In the genomic region with DNA sequence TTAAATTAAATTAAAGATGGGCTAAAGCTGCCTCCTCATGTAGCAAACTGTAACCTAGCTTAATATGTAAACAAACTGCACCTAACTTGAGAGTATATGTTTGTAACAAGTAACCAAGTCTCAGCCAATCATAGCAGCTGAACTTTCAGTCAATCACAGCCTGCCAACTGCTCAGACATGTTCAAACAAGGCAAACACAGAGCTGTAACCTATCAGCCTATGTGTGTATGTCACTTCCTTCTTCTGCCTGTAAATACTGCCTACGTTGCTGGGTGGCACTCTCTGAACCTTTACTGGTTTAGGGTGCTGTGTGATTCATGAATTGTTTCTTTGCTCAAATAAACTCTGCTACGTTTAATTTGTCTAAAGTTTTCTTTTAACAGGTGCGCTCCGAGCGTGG, we compare ENCODE assay signal across 1 cellular context.
A peak's percentile ranks its signal among the peaks of the same experiment; 100 is the strongest.
TF ChIP-seq lines count a peak whose summit lies in the region.

No MANE protein-coding gene starts in this region.

TF ChIP-seq in HepG2, 621 proteins besides CTCF, POLR2A, EP300 and RAD21 (continued from another document and continues in another):
- TF ChIP-seq, protein P1, sequence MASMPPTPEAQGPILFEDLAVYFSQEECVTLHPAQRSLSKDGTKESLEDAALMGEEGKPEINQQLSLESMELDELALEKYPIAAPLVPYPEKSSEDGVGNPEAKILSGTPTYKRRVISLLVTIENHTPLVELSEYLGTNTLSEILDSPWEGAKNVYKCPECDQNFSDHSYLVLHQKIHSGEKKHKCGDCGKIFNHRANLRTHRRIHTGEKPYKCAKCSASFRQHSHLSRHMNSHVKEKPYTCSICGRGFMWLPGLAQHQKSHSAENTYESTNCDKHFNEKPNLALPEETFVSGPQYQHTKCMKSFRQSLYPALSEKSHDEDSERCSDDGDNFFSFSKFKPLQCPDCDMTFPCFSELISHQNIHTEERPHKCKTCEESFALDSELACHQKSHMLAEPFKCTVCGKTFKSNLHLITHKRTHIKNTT (CRISPR knock-in tag; IDR thresholded peaks at IDR 0.05): no peak
- TF ChIP-seq GTF3A (CRISPR knock-in tag; conservative IDR thresholded peaks at IDR 0.05) (no peak), HMG20B (CRISPR knock-in tag; conservative IDR thresholded peaks at IDR 0.05) (0 out of 2 replicates have a peak, but pooled peaks have one; percentile 19), ARID2 (CRISPR knock-in tag; IDR thresholded peaks at IDR 0.05; ENCODE audit: borderline replicate concordance) (no peak), ZNF652 (CRISPR knock-in tag; IDR thresholded peaks at IDR 0.05; ENCODE audit: borderline replicate concordance, low read depth) (no peak), SKI (IDR thresholded peaks at IDR 0.05; ENCODE audit: partially characterized antibody) (peak; percentile 23), FOXK1 (CRISPR knock-in tag; IDR thresholded peaks at IDR 0.05; ENCODE audit: borderline replicate concordance, low read depth) (peak; percentile 70; the same call in 1 of the 2 replicates), ZNF670 (CRISPR knock-in tag; IDR thresholded peaks at IDR 0.05; ENCODE audit: borderline replicate concordance) (no peak), SAFB2 (CRISPR knock-in tag; IDR thresholded peaks at IDR 0.05; ENCODE audit: borderline replicate concordance, low read depth) (no peak), ZNF34 (CRISPR knock-in tag; IDR thresholded peaks at IDR 0.05; ENCODE audit: borderline replicate concordance) (no peak), GZF1 (CRISPR knock-in tag; IDR thresholded peaks at IDR 0.05) (no peak), ZNF510 (CRISPR knock-in tag; IDR thresholded peaks at IDR 0.05; ENCODE audit: low read depth) (no peak), JDP2 (CRISPR knock-in tag; IDR thresholded peaks at IDR 0.05; ENCODE audit: borderline replicate concordance) (no peak), ZNF12 (CRISPR knock-in tag; IDR thresholded peaks at IDR 0.05) (no peak), ZSCAN31 (CRISPR knock-in tag; IDR thresholded peaks at IDR 0.05; ENCODE audit: low read depth) (no peak), HOXD1 (CRISPR knock-in tag; IDR thresholded peaks at IDR 0.05) (no peak), XRCC5 (optimal IDR thresholded peaks at IDR 0.05; ENCODE audit: low read length) (no peak), TSC22D2 (CRISPR knock-in tag; IDR thresholded peaks at IDR 0.05; ENCODE audit: borderline replicate concordance) (no peak), ZNF780A (CRISPR knock-in tag; IDR thresholded peaks at IDR 0.05) (no peak), ZNF567 (CRISPR knock-in tag; IDR thresholded peaks at IDR 0.05; ENCODE audit: borderline replicate concordance) (no peak), FOXP1 (IDR thresholded peaks at IDR 0.05) (no peak; the same call in 1 of the 2 replicates), FOXP1 (CRISPR knock-in tag; IDR thresholded peaks at IDR 0.05) (peak; percentile 62), PAF1 (CRISPR knock-in tag; IDR thresholded peaks at IDR 0.05) (no peak), POLR2AphosphoS5 (IDR thresholded peaks at IDR 0.05; ENCODE audit: low read depth, low read length) (peak; percentile 64), LCORL (IDR thresholded peaks at IDR 0.05) (no peak), LCORL (CRISPR knock-in tag; IDR thresholded peaks at IDR 0.05) (no peak), GABPB1 (CRISPR knock-in tag; IDR thresholded peaks at IDR 0.05) (peak; percentile 66; the same call in 1 of the 2 replicates), ZNF878 (CRISPR knock-in tag; IDR thresholded peaks at IDR 0.05) (no peak), GATAD2A (CRISPR knock-in tag; IDR thresholded peaks at IDR 0.05) (peak; percentile 58), ZC3H13 (CRISPR knock-in tag; IDR thresholded peaks at IDR 0.05) (no peak), KAT8 (CRISPR knock-in tag; IDR thresholded peaks at IDR 0.05) (peak; percentile 79), ZNF460 (CRISPR knock-in tag; IDR thresholded peaks at IDR 0.05; ENCODE audit: borderline replicate concordance) (no peak), THYN1 (CRISPR knock-in tag; IDR thresholded peaks at IDR 0.05; ENCODE audit: borderline replicate concordance, low read depth) (no peak), IKZF4 (CRISPR knock-in tag; IDR thresholded peaks at IDR 0.05; ENCODE audit: borderline replicate concordance, low read depth, not compliant biosample characterization) (no peak), KLF15 (CRISPR knock-in tag; IDR thresholded peaks at IDR 0.05; ENCODE audit: borderline replicate concordance) (no peak), STAG1 (CRISPR knock-in tag; IDR thresholded peaks at IDR 0.05) (0 out of 2 replicates have a peak, but pooled peaks have one; percentile 18), NR3C1 (CRISPR knock-in tag; IDR thresholded peaks at IDR 0.05) (no peak), CBFB (CRISPR knock-in tag; IDR thresholded peaks at IDR 0.05) (no peak), BORCS8-MEF2B (CRISPR knock-in tag; IDR thresholded peaks at IDR 0.05) (no peak), PPARG (CRISPR knock-in tag; conservative IDR thresholded peaks at IDR 0.05) (no peak), KLF13 (CRISPR knock-in tag; IDR thresholded peaks at IDR 0.05) (no peak), POLR2AphosphoS2 (IDR thresholded peaks at IDR 0.05; ENCODE audit: low read depth, low read length) (no peak), ZFP36L2 (CRISPR knock-in tag; IDR thresholded peaks at IDR 0.05) (no peak)
- TF ChIP-seq, protein P2, sequence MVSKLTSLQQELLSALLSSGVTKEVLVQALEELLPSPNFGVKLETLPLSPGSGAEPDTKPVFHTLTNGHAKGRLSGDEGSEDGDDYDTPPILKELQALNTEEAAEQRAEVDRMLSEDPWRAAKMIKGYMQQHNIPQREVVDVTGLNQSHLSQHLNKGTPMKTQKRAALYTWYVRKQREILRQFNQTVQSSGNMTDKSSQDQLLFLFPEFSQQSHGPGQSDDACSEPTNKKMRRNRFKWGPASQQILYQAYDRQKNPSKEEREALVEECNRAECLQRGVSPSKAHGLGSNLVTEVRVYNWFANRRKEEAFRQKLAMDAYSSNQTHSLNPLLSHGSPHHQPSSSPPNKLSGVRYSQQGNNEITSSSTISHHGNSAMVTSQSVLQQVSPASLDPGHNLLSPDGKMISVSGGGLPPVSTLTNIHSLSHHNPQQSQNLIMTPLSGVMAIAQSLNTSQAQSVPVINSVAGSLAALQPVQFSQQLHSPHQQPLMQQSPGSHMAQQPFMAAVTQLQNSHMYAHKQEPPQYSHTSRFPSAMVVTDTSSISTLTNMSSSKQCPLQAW (CRISPR knock-in tag; IDR thresholded peaks at IDR 0.05): no peak
- TF ChIP-seq, protein P3, sequence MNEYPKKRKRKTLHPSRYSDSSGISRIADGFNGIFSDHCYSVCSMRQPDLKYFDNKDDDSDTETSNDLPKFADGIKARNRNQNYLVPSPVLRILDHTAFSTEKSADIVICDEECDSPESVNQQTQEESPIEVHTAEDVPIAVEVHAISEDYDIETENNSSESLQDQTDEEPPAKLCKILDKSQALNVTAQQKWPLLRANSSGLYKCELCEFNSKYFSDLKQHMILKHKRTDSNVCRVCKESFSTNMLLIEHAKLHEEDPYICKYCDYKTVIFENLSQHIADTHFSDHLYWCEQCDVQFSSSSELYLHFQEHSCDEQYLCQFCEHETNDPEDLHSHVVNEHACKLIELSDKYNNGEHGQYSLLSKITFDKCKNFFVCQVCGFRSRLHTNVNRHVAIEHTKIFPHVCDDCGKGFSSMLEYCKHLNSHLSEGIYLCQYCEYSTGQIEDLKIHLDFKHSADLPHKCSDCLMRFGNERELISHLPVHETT (CRISPR knock-in tag; conservative IDR thresholded peaks at IDR 0.05): no peak
- TF ChIP-seq, protein P4, sequence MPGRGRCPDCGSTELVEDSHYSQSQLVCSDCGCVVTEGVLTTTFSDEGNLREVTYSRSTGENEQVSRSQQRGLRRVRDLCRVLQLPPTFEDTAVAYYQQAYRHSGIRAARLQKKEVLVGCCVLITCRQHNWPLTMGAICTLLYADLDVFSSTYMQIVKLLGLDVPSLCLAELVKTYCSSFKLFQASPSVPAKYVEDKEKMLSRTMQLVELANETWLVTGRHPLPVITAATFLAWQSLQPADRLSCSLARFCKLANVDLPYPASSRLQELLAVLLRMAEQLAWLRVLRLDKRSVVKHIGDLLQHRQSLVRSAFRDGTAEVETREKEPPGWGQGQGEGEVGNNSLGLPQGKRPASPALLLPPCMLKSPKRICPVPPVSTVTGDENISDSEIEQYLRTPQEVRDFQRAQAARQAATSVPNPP (CRISPR knock-in tag; IDR thresholded peaks at IDR 0.05): no peak
- TF ChIP-seq, protein P5, sequence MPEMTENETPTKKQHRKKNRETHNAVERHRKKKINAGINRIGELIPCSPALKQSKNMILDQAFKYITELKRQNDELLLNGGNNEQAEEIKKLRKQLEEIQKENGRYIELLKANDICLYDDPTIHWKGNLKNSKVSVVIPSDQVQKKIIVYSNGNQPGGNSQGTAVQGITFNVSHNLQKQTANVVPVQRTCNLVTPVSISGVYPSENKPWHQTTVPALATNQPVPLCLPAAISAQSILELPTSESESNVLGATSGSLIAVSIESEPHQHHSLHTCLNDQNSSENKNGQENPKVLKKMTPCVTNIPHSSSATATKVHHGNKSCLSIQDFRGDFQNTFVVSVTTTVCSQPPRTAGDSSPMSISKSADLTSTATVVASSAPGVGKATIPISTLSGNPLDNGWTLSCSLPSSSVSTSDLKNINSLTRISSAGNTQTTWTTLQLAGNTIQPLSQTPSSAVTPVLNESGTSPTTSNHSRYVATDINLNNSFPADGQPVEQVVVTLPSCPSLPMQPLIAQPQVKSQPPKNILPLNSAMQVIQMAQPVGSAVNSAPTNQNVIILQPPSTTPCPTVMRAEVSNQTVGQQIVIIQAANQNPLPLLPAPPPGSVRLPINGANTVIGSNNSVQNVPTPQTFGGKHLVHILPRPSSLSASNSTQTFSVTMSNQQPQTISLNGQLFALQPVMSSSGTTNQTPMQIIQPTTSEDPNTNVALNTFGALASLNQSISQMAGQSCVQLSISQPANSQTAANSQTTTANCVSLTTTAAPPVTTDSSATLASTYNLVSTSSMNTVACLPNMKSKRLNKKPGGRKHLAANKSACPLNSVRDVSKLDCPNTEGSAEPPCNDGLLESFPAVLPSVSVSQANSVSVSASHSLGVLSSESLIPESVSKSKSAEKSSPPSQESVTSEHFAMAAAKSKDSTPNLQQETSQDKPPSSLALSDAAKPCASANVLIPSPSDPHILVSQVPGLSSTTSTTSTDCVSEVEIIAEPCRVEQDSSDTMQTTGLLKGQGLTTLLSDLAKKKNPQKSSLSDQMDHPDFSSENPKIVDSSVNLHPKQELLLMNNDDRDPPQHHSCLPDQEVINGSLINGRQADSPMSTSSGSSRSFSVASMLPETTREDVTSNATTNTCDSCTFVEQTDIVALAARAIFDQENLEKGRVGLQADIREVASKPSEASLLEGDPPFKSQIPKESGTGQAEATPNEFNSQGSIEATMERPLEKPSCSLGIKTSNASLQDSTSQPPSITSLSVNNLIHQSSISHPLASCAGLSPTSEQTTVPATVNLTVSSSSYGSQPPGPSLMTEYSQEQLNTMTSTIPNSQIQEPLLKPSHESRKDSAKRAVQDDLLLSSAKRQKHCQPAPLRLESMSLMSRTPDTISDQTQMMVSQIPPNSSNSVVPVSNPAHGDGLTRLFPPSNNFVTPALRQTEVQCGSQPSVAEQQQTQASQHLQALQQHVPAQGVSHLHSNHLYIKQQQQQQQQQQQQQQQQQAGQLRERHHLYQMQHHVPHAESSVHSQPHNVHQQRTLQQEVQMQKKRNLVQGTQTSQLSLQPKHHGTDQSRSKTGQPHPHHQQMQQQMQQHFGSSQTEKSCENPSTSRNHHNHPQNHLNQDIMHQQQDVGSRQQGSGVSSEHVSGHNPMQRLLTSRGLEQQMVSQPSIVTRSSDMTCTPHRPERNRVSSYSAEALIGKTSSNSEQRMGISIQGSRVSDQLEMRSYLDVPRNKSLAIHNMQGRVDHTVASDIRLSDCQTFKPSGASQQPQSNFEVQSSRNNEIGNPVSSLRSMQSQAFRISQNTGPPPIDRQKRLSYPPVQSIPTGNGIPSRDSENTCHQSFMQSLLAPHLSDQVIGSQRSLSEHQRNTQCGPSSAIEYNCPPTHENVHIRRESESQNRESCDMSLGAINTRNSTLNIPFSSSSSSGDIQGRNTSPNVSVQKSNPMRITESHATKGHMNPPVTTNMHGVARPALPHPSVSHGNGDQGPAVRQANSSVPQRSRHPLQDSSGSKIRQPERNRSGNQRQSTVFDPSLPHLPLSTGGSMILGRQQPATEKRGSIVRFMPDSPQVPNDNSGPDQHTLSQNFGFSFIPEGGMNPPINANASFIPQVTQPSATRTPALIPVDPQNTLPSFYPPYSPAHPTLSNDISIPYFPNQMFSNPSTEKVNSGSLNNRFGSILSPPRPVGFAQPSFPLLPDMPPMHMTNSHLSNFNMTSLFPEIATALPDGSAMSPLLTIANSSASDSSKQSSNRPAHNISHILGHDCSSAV (CRISPR knock-in tag; IDR thresholded peaks at IDR 0.05; ENCODE audit: borderline replicate concordance): no peak
- TF ChIP-seq, protein P6, sequence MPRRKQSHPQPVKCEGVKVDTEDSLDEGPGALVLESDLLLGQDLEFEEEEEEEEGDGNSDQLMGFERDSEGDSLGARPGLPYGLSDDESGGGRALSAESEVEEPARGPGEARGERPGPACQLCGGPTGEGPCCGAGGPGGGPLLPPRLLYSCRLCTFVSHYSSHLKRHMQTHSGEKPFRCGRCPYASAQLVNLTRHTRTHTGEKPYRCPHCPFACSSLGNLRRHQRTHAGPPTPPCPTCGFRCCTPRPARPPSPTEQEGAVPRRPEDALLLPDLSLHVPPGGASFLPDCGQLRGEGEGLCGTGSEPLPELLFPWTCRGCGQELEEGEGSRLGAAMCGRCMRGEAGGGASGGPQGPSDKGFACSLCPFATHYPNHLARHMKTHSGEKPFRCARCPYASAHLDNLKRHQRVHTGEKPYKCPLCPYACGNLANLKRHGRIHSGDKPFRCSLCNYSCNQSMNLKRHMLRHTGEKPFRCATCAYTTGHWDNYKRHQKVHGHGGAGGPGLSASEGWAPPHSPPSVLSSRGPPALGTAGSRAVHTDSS (CRISPR knock-in tag; conservative IDR thresholded peaks at IDR 0.05): no peak
- TF ChIP-seq, protein P7, sequence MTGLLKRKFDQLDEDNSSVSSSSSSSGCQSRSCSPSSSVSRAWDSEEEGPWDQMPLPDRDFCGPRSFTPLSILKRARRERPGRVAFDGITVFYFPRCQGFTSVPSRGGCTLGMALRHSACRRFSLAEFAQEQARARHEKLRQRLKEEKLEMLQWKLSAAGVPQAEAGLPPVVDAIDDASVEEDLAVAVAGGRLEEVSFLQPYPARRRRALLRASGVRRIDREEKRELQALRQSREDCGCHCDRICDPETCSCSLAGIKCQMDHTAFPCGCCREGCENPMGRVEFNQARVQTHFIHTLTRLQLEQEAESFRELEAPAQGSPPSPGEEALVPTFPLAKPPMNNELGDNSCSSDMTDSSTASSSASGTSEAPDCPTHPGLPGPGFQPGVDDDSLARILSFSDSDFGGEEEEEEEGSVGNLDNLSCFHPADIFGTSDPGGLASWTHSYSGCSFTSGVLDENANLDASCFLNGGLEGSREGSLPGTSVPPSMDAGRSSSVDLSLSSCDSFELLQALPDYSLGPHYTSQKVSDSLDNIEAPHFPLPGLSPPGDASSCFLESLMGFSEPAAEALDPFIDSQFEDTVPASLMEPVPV (CRISPR knock-in tag; IDR thresholded peaks at IDR 0.05): no peak
- TF ChIP-seq, protein P8, sequence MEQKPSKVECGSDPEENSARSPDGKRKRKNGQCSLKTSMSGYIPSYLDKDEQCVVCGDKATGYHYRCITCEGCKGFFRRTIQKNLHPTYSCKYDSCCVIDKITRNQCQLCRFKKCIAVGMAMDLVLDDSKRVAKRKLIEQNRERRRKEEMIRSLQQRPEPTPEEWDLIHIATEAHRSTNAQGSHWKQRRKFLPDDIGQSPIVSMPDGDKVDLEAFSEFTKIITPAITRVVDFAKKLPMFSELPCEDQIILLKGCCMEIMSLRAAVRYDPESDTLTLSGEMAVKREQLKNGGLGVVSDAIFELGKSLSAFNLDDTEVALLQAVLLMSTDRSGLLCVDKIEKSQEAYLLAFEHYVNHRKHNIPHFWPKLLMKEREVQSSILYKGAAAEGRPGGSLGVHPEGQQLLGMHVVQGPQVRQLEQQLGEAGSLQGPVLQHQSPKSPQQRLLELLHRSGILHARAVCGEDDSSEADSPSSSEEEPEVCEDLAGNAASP (CRISPR knock-in tag; IDR thresholded peaks at IDR 0.05; ENCODE audit: borderline replicate concordance): no peak
